Comparison of ENCODE assay signal across 22 cellular contexts in the genomic region with DNA sequence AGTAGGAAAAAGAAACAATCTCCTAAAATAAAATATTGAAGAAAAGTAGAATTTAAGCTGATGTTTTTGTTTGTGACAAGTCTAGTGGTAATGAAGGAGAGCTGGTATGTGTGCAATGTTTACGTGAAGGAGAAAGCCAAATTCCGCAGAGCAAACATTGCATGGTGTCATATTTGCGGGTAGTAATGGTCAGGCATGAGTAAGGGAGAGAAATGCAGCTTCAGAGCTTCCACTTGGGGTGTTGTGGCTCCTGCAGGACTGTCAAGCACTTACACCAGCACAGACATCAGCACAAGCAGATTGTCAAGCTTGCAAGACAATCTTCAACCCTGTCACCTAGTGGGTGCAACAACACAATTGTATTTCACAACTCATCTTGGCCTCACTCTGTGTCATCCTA.
DNase-seq lines count a peak whose midpoint lies in the region; ATAC-seq, FAIRE-seq and TF ChIP-seq lines count a peak whose summit lies in the region.
"Had no signal": no experiment of that assay in that cellular context is flagged by ENCODE, and none has a peak within 500 bp of the region (broad histone marks: within the 10 kb centered on the region; RNA-seq: fewer than 3 reads in every experiment).

No MANE protein-coding gene starts in this region.

- H3K4ac ChIP-seq in mesendoderm (ENCODE audit: low read depth, low read length), result no peak overlapping the region

- H3K23ac ChIP-seq in mesendoderm (ENCODE audit: low read length), result no peak overlapping the region

- H4K5ac ChIP-seq in mesendoderm (ENCODE audit: low read length), result no peak overlapping the region

- no peak overlapping the region for H2BK15ac ChIP-seq in mesendoderm (replicated peaks; ENCODE audit: low read depth)

- H3K27me3 ChIP-seq in RWPE2 (ENCODE audit: insufficient read depth, poor library complexity, severe bottlenecking) (peaks cover 3% of the 10 kb centered on the region), endodermal cell (ENCODE audit: control insufficient read depth, insufficient read depth, low read length, poor library complexity, severe bottlenecking) (no peaks in the 10 kb centered on the region), mesendoderm (ENCODE audit: insufficient read depth, low read length, poor library complexity) (no peaks in the 10 kb centered on the region)
- H3K27me3 ChIP-seq: esophagus muscularis mucosa, right lobe of liver had no signal

- ATAC-seq in RWPE2 (ENCODE audit: low read depth) (peak; percentile 19; the same call in 1 of the 3 replicates), GM19035 (IDR thresholded peaks at IDR 0.05; ENCODE audit: unreplicated experiment) (no peak)
- ATAC-seq: activated naive CD4-positive, alpha-beta T cell treated with anti-CD3 and anti-CD28 coated beads, Interleukin-2, amount 50 U/mL, for 72 hours; right lobe of liver had no signal

- H3K9me3 ChIP-seq in RWPE2 (ENCODE audit: severe bottlenecking) (no peaks in the 10 kb centered on the region), endodermal cell (ENCODE audit: control insufficient read depth, low read length) (no peaks in the 10 kb centered on the region)
- H3K9me3 ChIP-seq: esophagus muscularis mucosa, right lobe of liver had no signal

- H3K4me1 ChIP-seq in RWPE2 (ENCODE audit: insufficient read depth, poor library complexity, severe bottlenecking), result no peaks in the 10 kb centered on the region
- H3K4me1 ChIP-seq in endodermal cell (ENCODE audit: control insufficient read depth, insufficient read depth, low read length), result no peaks in the 10 kb centered on the region
- H3K4me1 ChIP-seq in mesendoderm (ENCODE audit: control insufficient read depth, low read depth, low read length), result peaks cover 2% of the 10 kb centered on the region
- H3K4me1 ChIP-seq: esophagus muscularis mucosa, right lobe of liver had no signal

- no peak overlapping the region for H3K56ac ChIP-seq in mesendoderm (ENCODE audit: low read length)

- H2BK120ac ChIP-seq in mesendoderm (ENCODE audit: low read depth, low read length), result no peak overlapping the region

- H3K4me3 Mint-ChIP-seq in endodermal cell, result no peak overlapping the region
- H3K4me3 Mint-ChIP-seq: activated CD4-positive, alpha-beta memory T cell treated with anti-CD3 and anti-CD28 coated beads for 36 hours had no signal

- DNase-seq in H54 (ENCODE audit: insufficient read length, low spot score) (no peak), RWPE2 (ENCODE audit: low spot score) (no peak), endodermal cell (no peak), mesendoderm (peak; percentile 57), GF-D8 (lab: John Stamatoyannopoulos, UW) (no peak), NCI-H526 (lab: John Stamatoyannopoulos, UW) (no peak)
- DNase-seq in stimulated activated naive CD4-positive, alpha-beta T cell (lab: John Stamatoyannopoulos, UW), result no peak
- DNase-seq: activated CD4-positive, alpha-beta memory T cell treated with anti-CD3 and anti-CD28 coated beads for 36 hours; activated T-cell treated with anti-CD3 and anti-CD28 coated beads, Interleukin-2, amount 50 U/mL, for 1 hour; dorsolateral prefrontal cortex; NCI-H1092; NCI-H2107; NCI-H748 treated with DMSO at 0.1 percent for 48 hours; nucleus accumbens; right lobe of liver had no signal

- no peak for TF ChIP-seq CTCF in RWPE2 (IDR thresholded peaks at IDR 0.05; ENCODE audit: poor library complexity, severe bottlenecking)
- peak; percentile 40 for TF ChIP-seq CTCF in endodermal cell (conservative IDR thresholded peaks at IDR 0.05)

- no peaks in the 10 kb centered on the region for H3K79me2 ChIP-seq in mesendoderm (ENCODE audit: control insufficient read depth, insufficient read depth, low read length)

- TF ChIP-seq POLR2A in H54 (IDR thresholded peaks at IDR 0.05; ENCODE audit: low read depth, low read length), result no peak

- H3K27ac Mint-ChIP-seq in endodermal cell, result no peak overlapping the region
- H3K27ac Mint-ChIP-seq: activated CD4-positive, alpha-beta memory T cell treated with anti-CD3 and anti-CD28 coated beads for 36 hours; activated naive CD4-positive, alpha-beta T cell treated with anti-CD3 and anti-CD28 coated beads, Interleukin-2, amount 50 U/mL, for 72 hours had no signal

- no peaks in the 10 kb centered on the region for H3K9me3 Mint-ChIP-seq in endodermal cell
- H3K9me3 Mint-ChIP-seq: activated CD4-positive, alpha-beta memory T cell treated with anti-CD3 and anti-CD28 coated beads for 36 hours; activated naive CD4-positive, alpha-beta T cell treated with anti-CD3 and anti-CD28 coated beads, Interleukin-2, amount 50 U/mL, for 72 hours had no signal

- H2AK5ac ChIP-seq in mesendoderm (ENCODE audit: low read length), result no peak overlapping the region

- no peaks in the 10 kb centered on the region for H3K36me3 Mint-ChIP-seq in endodermal cell (ENCODE audit: low read depth)
- H3K36me3 Mint-ChIP-seq: activated CD4-positive, alpha-beta memory T cell treated with anti-CD3 and anti-CD28 coated beads for 36 hours; activated naive CD4-positive, alpha-beta T cell treated with anti-CD3 and anti-CD28 coated beads, Interleukin-2, amount 50 U/mL, for 72 hours had no signal

- H3K36me3 ChIP-seq in RWPE2 (ENCODE audit: low read depth) (no peaks in the 10 kb centered on the region), endodermal cell (ENCODE audit: control insufficient read depth, insufficient read depth, low read length) (no peaks in the 10 kb centered on the region), mesendoderm (ENCODE audit: control insufficient read depth, insufficient read depth, low read length) (no peaks in the 10 kb centered on the region)
- H3K36me3 ChIP-seq: esophagus muscularis mucosa, right lobe of liver had no signal

- no peak overlapping the region for H2BK5ac ChIP-seq in mesendoderm (ENCODE audit: low read length)

- H3K27ac ChIP-seq in RWPE2 (ENCODE audit: poor library complexity, severe bottlenecking) (no peak overlapping the region), endodermal cell (ENCODE audit: low read depth, low read length) (no peak overlapping the region), mesendoderm (ENCODE audit: low read depth, low read length) (no peak overlapping the region)
- H3K27ac ChIP-seq: dorsolateral prefrontal cortex, esophagus muscularis mucosa, right lobe of liver had no signal

- H4K8ac ChIP-seq in mesendoderm (ENCODE audit: low read depth, low read length), result no peak overlapping the region

- no peak overlapping the region for H3K18ac ChIP-seq in mesendoderm (ENCODE audit: low read length)

- H3K4me1 Mint-ChIP-seq in endodermal cell, result peaks cover 2% of the 10 kb centered on the region

- FAIRE-seq in H54 (lab: Jason Lieb, UNC), result peak; percentile 80
- FAIRE-seq: bronchial epithelial cell, G401.6, GM12891, RCC 7860 had no signal

- H3K79me1 ChIP-seq in mesendoderm (ENCODE audit: low read length), result no peaks in the 10 kb centered on the region

- no peak overlapping the region for H3K4me3 ChIP-seq in RWPE2 (ENCODE audit: severe bottlenecking)
- no peak overlapping the region for H3K4me3 ChIP-seq in endodermal cell (ENCODE audit: low read length)
- H3K4me3 ChIP-seq in mesendoderm (ENCODE audit: low read length), result no peak overlapping the region
- H3K4me3 ChIP-seq: dorsolateral prefrontal cortex, esophagus muscularis mucosa, right lobe of liver had no signal

- H3K4me2 ChIP-seq in mesendoderm (ENCODE audit: low read length), result no peak overlapping the region

- WGBS in endodermal cell (ENCODE audit: insufficient coverage in 1 of 2, insufficient read length in 1 of 2), 2 experiments, result 90 to 92% methylated on average over 3 of the region's 3 CpGs
- WGBS in mesendoderm (ENCODE audit: extremely low coverage, insufficient coverage, low lambda C conversion rate), result no CpG with 5 or more reads among the region's 3 CpGs

- H3K9ac ChIP-seq in endodermal cell (ENCODE audit: extremely low read depth, low read length, poor library complexity, severe bottlenecking), result no peak overlapping the region
- no peak overlapping the region for H3K9ac ChIP-seq in mesendoderm (ENCODE audit: low read length)

- no peaks in the 10 kb centered on the region for H3K27me3 Mint-ChIP-seq in endodermal cell (ENCODE audit: insufficient read depth)
- H3K27me3 Mint-ChIP-seq: activated CD4-positive, alpha-beta memory T cell treated with anti-CD3 and anti-CD28 coated beads for 36 hours had no signal
